19 cellular contexts compared by ENCODE assay signal in the genomic region with DNA sequence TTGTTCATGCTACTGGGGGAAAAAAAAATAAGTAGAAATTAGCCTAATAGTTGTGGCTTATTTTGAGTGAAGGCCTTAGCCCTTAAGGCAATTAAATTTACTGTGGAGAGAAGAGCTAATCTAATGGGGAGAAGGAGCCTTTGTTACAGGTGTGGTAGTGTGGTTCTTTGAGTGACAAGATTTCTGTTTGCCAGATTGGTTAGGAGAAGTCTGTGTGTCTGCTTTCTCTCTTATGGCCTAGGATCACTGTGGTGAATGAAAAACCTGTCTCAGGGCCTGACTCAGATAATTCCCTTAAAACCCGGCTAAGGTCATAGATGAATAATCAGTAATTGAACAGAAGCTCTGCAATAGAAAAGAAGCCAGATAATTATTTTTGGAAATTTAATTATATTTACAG. TPM values are rescaled to one million over a fixed set of nuclear protein-coding genes. Genes with fewer than 3 reads are reported as not detected.
DNase-seq lines count a peak whose midpoint lies in the region; ATAC-seq and TF ChIP-seq lines count a peak whose summit lies in the region.
"Had no signal": no experiment of that assay in that cellular context is flagged by ENCODE, and none has a peak within 500 bp of the region (broad histone marks: within the 10 kb centered on the region; RNA-seq: fewer than 3 reads in every experiment).

No MANE protein-coding gene starts in this region.

- H3K36me3 ChIP-seq in PC-3 (ENCODE audit: low read depth, low read length): peaks cover 50% of the 10 kb centered on the region
- H3K36me3 ChIP-seq: ovary had no signal

- no peak for TF ChIP-seq CTCF in PC-3 (conservative IDR thresholded peaks at IDR 0.05; ENCODE audit: low read depth, low read length)

- CTCF ChIA-PET in PC-3 (lab: Charles Lee): no interaction called here
- CTCF ChIA-PET in HEK293T (lab: Yijun Ruan, JAX): no interaction called here

- POLR2A ChIA-PET in activated naive CD8-positive, alpha-beta T cell treated with anti-CD3 and anti-CD28 coated beads, Interleukin-2, amount 10 ng/mL, durations not matched to agents 7 days and 5 days (lab: Charles Lee): no interaction called here
- POLR2A ChIA-PET in PC-3 (lab: Charles Lee; ENCODE audit: unreplicated experiment): no interaction called here
- POLR2A ChIA-PET in HEK293T (lab: Yijun Ruan, JAX): no interaction called here

- H3K9ac ChIP-seq in PC-3 (ENCODE audit: low read length): no peak overlapping the region

- no peaks in the 10 kb centered on the region for H3K9me3 ChIP-seq in PC-3 (ENCODE audit: low read length)
- H3K9me3 ChIP-seq: ovary, stomach had no signal

- H3F3A ChIP-seq in PC-3 (ENCODE audit: low read length, unreplicated experiment): no peaks in the 10 kb centered on the region

- H3K36me3 Mint-ChIP-seq in activated naive CD8-positive, alpha-beta T cell treated with anti-CD3 and anti-CD28 coated beads, Interleukin-2, amount 10 ng/mL, durations not matched to agents 7 days and 5 days: peaks cover 24% of the 10 kb centered on the region
- H3K36me3 Mint-ChIP-seq in activated naive CD8-positive, alpha-beta T cell treated with anti-CD3 and anti-CD28 coated beads for 36 hours: peaks cover 33% of the 10 kb centered on the region
- H3K36me3 Mint-ChIP-seq in stimulated activated effector memory CD8-positive, alpha-beta T cell treated with anti-CD3 and anti-CD28 coated beads, Interleukin-12 subunit alpha, Interleukin-12 subunit beta, amount 100 ng/mL, for 72 hours: peaks cover 98% of the 10 kb centered on the region

- H3K4me2 ChIP-seq in PC-3 (ENCODE audit: low read length): no peak overlapping the region
- H3K4me2 ChIP-seq: smooth muscle cell had no signal

- intact Hi-C loops in PC-3 (cut with micrococcal nuclease): no loop called here

- no peaks in the 10 kb centered on the region for H3K4me1 ChIP-seq in PC-3 (ENCODE audit: insufficient read depth, low read length)

- no peak overlapping the region for H3K4me3 Mint-ChIP-seq in activated naive CD8-positive, alpha-beta T cell treated with anti-CD3 and anti-CD28 coated beads, Interleukin-2, amount 10 ng/mL, durations not matched to agents 7 days and 5 days
- H3K4me3 Mint-ChIP-seq in activated naive CD8-positive, alpha-beta T cell treated with anti-CD3 and anti-CD28 coated beads for 36 hours: no peak overlapping the region
- no peak overlapping the region for H3K4me3 Mint-ChIP-seq in stimulated activated effector memory CD8-positive, alpha-beta T cell treated with anti-CD3 and anti-CD28 coated beads, Interleukin-12 subunit alpha, Interleukin-12 subunit beta, amount 100 ng/mL, for 72 hours
- H3K4me3 Mint-ChIP-seq: brain had no signal

- H3K4me1 Mint-ChIP-seq in activated naive CD8-positive, alpha-beta T cell treated with anti-CD3 and anti-CD28 coated beads, Interleukin-2, amount 10 ng/mL, durations not matched to agents 7 days and 5 days: peaks cover 14% of the 10 kb centered on the region
- peaks cover 10% of the 10 kb centered on the region for H3K4me1 Mint-ChIP-seq in activated naive CD8-positive, alpha-beta T cell treated with anti-CD3 and anti-CD28 coated beads for 36 hours
- peaks cover 37% of the 10 kb centered on the region for H3K4me1 Mint-ChIP-seq in stimulated activated effector memory CD8-positive, alpha-beta T cell treated with anti-CD3 and anti-CD28 coated beads, Interleukin-12 subunit alpha, Interleukin-12 subunit beta, amount 100 ng/mL, for 72 hours

- no peaks in the 10 kb centered on the region for H3K9me2 ChIP-seq in PC-3 (replicated peaks; ENCODE audit: low read length)

- H3K27ac Mint-ChIP-seq in activated naive CD8-positive, alpha-beta T cell treated with anti-CD3 and anti-CD28 coated beads, Interleukin-2, amount 10 ng/mL, durations not matched to agents 7 days and 5 days: peak overlapping the region; percentile 30
- no peak overlapping the region for H3K27ac Mint-ChIP-seq in activated naive CD8-positive, alpha-beta T cell treated with anti-CD3 and anti-CD28 coated beads for 36 hours
- peak overlapping the region; percentile 13 for H3K27ac Mint-ChIP-seq in stimulated activated effector memory CD8-positive, alpha-beta T cell treated with anti-CD3 and anti-CD28 coated beads, Interleukin-12 subunit alpha, Interleukin-12 subunit beta, amount 100 ng/mL, for 72 hours

- no peaks in the 10 kb centered on the region for H3K9me3 Mint-ChIP-seq in activated naive CD8-positive, alpha-beta T cell treated with anti-CD3 and anti-CD28 coated beads, Interleukin-2, amount 10 ng/mL, durations not matched to agents 7 days and 5 days
- no peaks in the 10 kb centered on the region for H3K9me3 Mint-ChIP-seq in activated naive CD8-positive, alpha-beta T cell treated with anti-CD3 and anti-CD28 coated beads for 36 hours
- no peaks in the 10 kb centered on the region for H3K9me3 Mint-ChIP-seq in stimulated activated effector memory CD8-positive, alpha-beta T cell treated with anti-CD3 and anti-CD28 coated beads, Interleukin-12 subunit alpha, Interleukin-12 subunit beta, amount 100 ng/mL, for 72 hours
- H3K9me3 Mint-ChIP-seq: brain had no signal

- H3K27me3 Mint-ChIP-seq in activated naive CD8-positive, alpha-beta T cell treated with anti-CD3 and anti-CD28 coated beads, Interleukin-2, amount 10 ng/mL, durations not matched to agents 7 days and 5 days: no peaks in the 10 kb centered on the region
- no peaks in the 10 kb centered on the region for H3K27me3 Mint-ChIP-seq in activated naive CD8-positive, alpha-beta T cell treated with anti-CD3 and anti-CD28 coated beads for 36 hours
- H3K27me3 Mint-ChIP-seq: brain had no signal

- no TSS peak for BruUV-seq in PC-3 (replicated peaks; lab: Mats Ljungman, UMichigan)

- no peaks in the 10 kb centered on the region for H3K27me3 ChIP-seq in PC-3 (ENCODE audit: low read length)
- H3K27me3 ChIP-seq: ovary, stomach had no signal

- H2AFZ ChIP-seq in PC-3 (ENCODE audit: low read length): no peak overlapping the region

- DNase-seq in activated naive CD8-positive, alpha-beta T cell treated with anti-CD3 and anti-CD28 coated beads, Interleukin-2, amount 10 ng/mL, durations not matched to agents 7 days and 5 days: no peak
- DNase-seq in activated naive CD8-positive, alpha-beta T cell treated with anti-CD3 and anti-CD28 coated beads for 36 hours: no peak
- DNase-seq in PC-3 (no peak), HEK293T (ENCODE audit: extremely low spot score) (no peak), A172 (ENCODE audit: low spot score) (no peak)
- DNase-seq in stimulated activated effector memory CD8-positive, alpha-beta T cell treated with anti-CD3 and anti-CD28 coated beads, Interleukin-12 subunit alpha, Interleukin-12 subunit beta, amount 100 ng/mL, for 72 hours (ENCODE audit: low spot score in 2 of 2): no peak
- DNase-seq: activated CD4-positive, alpha-beta T cell treated with anti-CD3 and anti-CD28 coated beads for 48 hours; activated gamma-delta T cell; head of caudate nucleus; NCI-H2081 treated with DMSO at 0.1 percent for 48 hours; NK-92 treated with Interleukin-12 subunit alpha and Interleukin-12 subunit beta, amount 100 ng/mL, for 24 hours; ovary; SHP77; stomach; T-helper 9 cell had no signal

- H3K27ac ChIP-seq in PC-3 (ENCODE audit: low read length): no peak overlapping the region
- H3K27ac ChIP-seq: ovary, stomach had no signal

- no peaks in the 10 kb centered on the region for H3K79me2 ChIP-seq in PC-3 (ENCODE audit: low read length)

- H3K4me3 ChIP-seq in PC-3 (ENCODE audit: low read length): no peak overlapping the region
- H3K4me3 ChIP-seq: ovary, smooth muscle cell, stomach had no signal

- ATAC-seq in activated naive CD8-positive, alpha-beta T cell treated with anti-CD3 and anti-CD28 coated beads, Interleukin-2, amount 10 ng/mL, durations not matched to agents 7 days and 5 days (ENCODE audit: low read depth): no peak
- ATAC-seq in HG02610 (IDR thresholded peaks at IDR 0.05; ENCODE audit: unreplicated experiment) (peak; percentile 63), PC-3 (peak; percentile 15; the same call in 1 of the 2 replicates), GM19452 (IDR thresholded peaks at IDR 0.05; ENCODE audit: unreplicated experiment) (no peak)
- ATAC-seq in stimulated activated effector memory CD8-positive, alpha-beta T cell treated with anti-CD3 and anti-CD28 coated beads, Interleukin-12 subunit alpha, Interleukin-12 subunit beta, amount 100 ng/mL, for 72 hours: peak; percentile 73

- no peaks in the 10 kb centered on the region for H4K20me1 ChIP-seq in PC-3 (ENCODE audit: low read length)

TF ChIP-seq in HEK293T, 16 proteins besides CTCF, POLR2A, EP300 and RAD21:
- TF ChIP-seq L3MBTL2 (conservative IDR thresholded peaks at IDR 0.05): no peak
- TF ChIP-seq SUZ12 (IDR thresholded peaks at IDR 0.05): no peak
- no peak for TF ChIP-seq HDGF (IDR thresholded peaks at IDR 0.05; ENCODE audit: borderline replicate concordance)
- TF ChIP-seq ARNT (IDR thresholded peaks at IDR 0.05): no peak
- TF ChIP-seq, protein P1, sequence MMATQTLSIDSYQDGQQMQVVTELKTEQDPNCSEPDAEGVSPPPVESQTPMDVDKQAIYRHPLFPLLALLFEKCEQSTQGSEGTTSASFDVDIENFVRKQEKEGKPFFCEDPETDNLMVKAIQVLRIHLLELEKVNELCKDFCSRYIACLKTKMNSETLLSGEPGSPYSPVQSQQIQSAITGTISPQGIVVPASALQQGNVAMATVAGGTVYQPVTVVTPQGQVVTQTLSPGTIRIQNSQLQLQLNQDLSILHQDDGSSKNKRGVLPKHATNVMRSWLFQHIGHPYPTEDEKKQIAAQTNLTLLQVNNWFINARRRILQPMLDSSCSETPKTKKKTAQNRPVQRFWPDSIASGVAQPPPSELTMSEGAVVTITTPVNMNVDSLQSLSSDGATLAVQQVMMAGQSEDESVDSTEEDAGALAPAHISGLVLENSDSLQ (IDR thresholded peaks at IDR 0.05): no peak
- no peak for TF ChIP-seq NFRKB (IDR thresholded peaks at IDR 0.05)
- no peak for TF ChIP-seq FOXM1 (IDR thresholded peaks at IDR 0.05; ENCODE audit: borderline replicate concordance)
- no peak for TF ChIP-seq TARDBP (IDR thresholded peaks at IDR 0.05)
- TF ChIP-seq ELF4 (IDR thresholded peaks at IDR 0.05): no peak
- no peak for TF ChIP-seq LEF1 (IDR thresholded peaks at IDR 0.05; ENCODE audit: borderline replicate concordance)
- TF ChIP-seq BHLHE40 (IDR thresholded peaks at IDR 0.05; ENCODE audit: borderline replicate concordance): no peak
- TF ChIP-seq FOXK2 (IDR thresholded peaks at IDR 0.05): no peak
- no peak for TF ChIP-seq SP1 (IDR thresholded peaks at IDR 0.05)

RNA-seq across cellular contexts. Expression of gene OPA1, which starts 27.0 kb away (rescaled TPM):
- total RNA-seq in activated naive CD8-positive, alpha-beta T cell treated with anti-CD3 and anti-CD28 coated beads, Interleukin-2, amount 10 ng/mL, durations not matched to agents 7 days and 5 days: 10 to 100 TPM; 55.4 to 57.9 TPM
- total RNA-seq in activated naive CD8-positive, alpha-beta T cell treated with anti-CD3 and anti-CD28 coated beads for 36 hours: 100 to 1,000 TPM in 1 of 2 experiments, 10 to 100 TPM in 1; 89.4 to 102 TPM
- 68.0 and 93.8 TPM in 2 replicates for total RNA-seq in PC-3 (2014; rRNA removed)
- total RNA-seq in A172 (2014; rRNA removed; shearing (Covaris generic)): 117 and 159 TPM in 2 replicates

Comparison
In these comparisons a context has a peak if more than half of its experiments do, and no peak if none do; other contexts are left out.
1. ATAC-seq: peak in HG02610 (single experiment), PC-3 (single experiment) and stimulated activated effector memory CD8-positive, alpha-beta T cell treated with anti-CD3 and anti-CD28 coated beads, Interleukin-12 subunit alpha, Interleukin-12 subunit beta, amount 100 ng/mL, for 72 hours (single experiment); none in activated naive CD8-positive, alpha-beta T cell treated with anti-CD3 and anti-CD28 coated beads, Interleukin-2, amount 10 ng/mL, durations not matched to agents 7 days and 5 days (single experiment) and GM19452 (single experiment).